In the genomic region with DNA sequence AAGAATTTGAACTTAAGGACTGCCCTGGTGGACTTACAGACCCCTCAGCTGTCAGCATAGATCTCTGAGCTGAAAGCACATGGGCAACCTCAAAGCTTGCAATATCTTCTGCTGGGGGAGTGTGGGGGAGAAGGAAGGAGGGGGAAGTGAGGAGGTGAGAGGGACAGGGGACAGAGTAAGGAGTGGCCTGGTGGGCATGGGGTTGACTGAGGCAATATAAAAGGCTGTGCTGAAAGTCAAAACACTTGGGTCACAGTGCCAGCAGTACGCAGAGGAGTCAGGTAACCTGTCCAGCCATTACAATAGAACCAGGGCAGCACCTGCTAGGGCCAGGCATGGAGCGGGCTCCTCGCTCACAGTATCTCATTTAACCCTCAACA, we compare ENCODE assay signal across 1 cellular context.
TF ChIP-seq lines count a peak whose summit lies in the region.

No MANE protein-coding gene starts in this region.

TF ChIP-seq in HEK293, 187 proteins besides CTCF, POLR2A, EP300 and RAD21 (continued from another document):
- TF ChIP-seq FEZF1 (tag by site-specific recombination; IDR thresholded peaks at IDR 0.05), result 0 out of 2 replicates have a peak, but pooled peaks have one; percentile 1
